In the genomic region with DNA sequence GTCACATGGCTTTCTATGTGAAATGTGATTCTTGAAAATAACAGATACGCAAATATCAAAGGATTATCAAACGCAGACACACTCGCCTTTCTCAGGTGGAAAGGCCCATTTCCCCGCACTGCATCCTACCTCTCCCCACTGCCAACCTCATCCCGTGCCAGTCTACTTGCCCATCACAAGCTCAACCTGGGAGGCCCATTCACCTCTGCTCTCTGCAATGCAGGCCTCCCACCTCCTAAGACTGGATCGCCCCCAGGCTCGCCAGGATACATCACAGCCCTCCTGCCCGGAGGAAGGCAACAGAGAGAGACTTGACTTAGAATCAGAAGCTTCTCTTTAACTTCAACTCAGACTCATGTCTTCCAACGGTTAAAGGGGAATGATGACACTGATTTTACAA, we compare ENCODE assay signal across 1 cellular context.
TF ChIP-seq lines count a peak whose summit lies in the region.

No MANE protein-coding gene starts in this region.

TF ChIP-seq in IMR-90, 13 proteins besides CTCF, POLR2A, EP300 and RAD21:
- no peak for TF ChIP-seq RCOR1 (IDR thresholded peaks at IDR 0.05; ENCODE audit: insufficient replicate concordance, low read length)
- no peak for TF ChIP-seq RFX5 (IDR thresholded peaks at IDR 0.05; ENCODE audit: low read depth, low read length)
- TF ChIP-seq, protein P1, sequence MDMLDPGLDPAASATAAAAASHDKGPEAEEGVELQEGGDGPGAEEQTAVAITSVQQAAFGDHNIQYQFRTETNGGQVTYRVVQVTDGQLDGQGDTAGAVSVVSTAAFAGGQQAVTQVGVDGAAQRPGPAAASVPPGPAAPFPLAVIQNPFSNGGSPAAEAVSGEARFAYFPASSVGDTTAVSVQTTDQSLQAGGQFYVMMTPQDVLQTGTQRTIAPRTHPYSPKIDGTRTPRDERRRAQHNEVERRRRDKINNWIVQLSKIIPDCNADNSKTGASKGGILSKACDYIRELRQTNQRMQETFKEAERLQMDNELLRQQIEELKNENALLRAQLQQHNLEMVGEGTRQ (IDR thresholded peaks at IDR 0.05; ENCODE audit: low read depth, low read length), result no peak
- TF ChIP-seq MAZ (IDR thresholded peaks at IDR 0.05; ENCODE audit: borderline replicate concordance, low read depth, low read length), result no peak
- no peak for TF ChIP-seq FOS (IDR thresholded peaks at IDR 0.05; ENCODE audit: low read depth, low read length)
- no peak for TF ChIP-seq CEBPB (IDR thresholded peaks at IDR 0.05; ENCODE audit: low read depth, low read length)
- TF ChIP-seq SMC3 (IDR thresholded peaks at IDR 0.05; ENCODE audit: low read depth, low read length), result no peak
- TF ChIP-seq MAFK (IDR thresholded peaks at IDR 0.05; ENCODE audit: low read depth, low read length), result no peak
- no peak for TF ChIP-seq MXI1 (IDR thresholded peaks at IDR 0.05; ENCODE audit: borderline replicate concordance, low read depth, low read length)
- TF ChIP-seq BHLHE40 (IDR thresholded peaks at IDR 0.05; ENCODE audit: low read depth, low read length), result no peak
- no peak for TF ChIP-seq NFE2L2 (IDR thresholded peaks at IDR 0.05; ENCODE audit: low read depth, low read length)
- TF ChIP-seq, protein P2, sequence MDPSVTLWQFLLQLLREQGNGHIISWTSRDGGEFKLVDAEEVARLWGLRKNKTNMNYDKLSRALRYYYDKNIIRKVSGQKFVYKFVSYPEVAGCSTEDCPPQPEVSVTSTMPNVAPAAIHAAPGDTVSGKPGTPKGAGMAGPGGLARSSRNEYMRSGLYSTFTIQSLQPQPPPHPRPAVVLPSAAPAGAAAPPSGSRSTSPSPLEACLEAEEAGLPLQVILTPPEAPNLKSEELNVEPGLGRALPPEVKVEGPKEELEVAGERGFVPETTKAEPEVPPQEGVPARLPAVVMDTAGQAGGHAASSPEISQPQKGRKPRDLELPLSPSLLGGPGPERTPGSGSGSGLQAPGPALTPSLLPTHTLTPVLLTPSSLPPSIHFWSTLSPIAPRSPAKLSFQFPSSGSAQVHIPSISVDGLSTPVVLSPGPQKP (IDR thresholded peaks at IDR 0.05; ENCODE audit: borderline replicate concordance, low read depth, low read length), result no peak
- no peak for TF ChIP-seq CHD1 (IDR thresholded peaks at IDR 0.05; ENCODE audit: low read depth, low read length)
